ENCODE assay signal across 8 cellular contexts in the genomic region with DNA sequence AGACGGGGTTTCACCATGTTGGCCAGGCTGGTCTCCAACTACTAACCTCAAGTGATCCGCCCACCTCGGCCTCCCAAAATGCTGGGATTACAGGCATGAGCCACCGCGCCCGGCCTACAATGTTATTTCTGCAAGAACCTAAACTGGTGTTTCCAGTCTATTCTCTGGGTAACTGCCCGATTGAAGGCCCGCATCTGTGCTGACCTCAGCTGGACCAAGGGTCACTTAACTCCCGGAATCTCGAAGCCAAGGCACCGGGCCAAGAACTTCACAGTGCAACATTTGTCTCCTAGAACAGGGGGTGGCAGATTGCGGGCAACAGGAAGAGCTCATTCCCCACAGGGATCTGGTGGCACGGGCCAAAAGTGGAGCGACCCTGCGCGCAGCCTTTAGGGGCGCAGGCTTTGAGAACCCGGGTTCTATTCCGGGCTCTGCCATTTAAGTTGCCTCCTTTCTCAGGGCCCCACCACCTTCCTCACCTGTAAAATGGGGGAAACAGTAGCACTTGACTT. TPM values are rescaled to one million over a fixed set of nuclear protein-coding genes. Genes with fewer than 3 reads are reported as not detected.
DNase-seq lines count a peak whose midpoint lies in the region; ATAC-seq, FAIRE-seq and TF ChIP-seq lines count a peak whose summit lies in the region.

No MANE protein-coding gene starts in this region.

- peak overlapping the region; percentile 79 for H3K27ac Mint-ChIP-seq in activated T-helper 1 cell treated with anti-CD3 and anti-CD28 coated beads, Interleukin-12 subunit alpha, Interleukin-12 subunit beta, Interleukin-2, Interleukin-4 antibody, amounts not matched to agents 30 ng/mL and 10 ng/mL and 1 ng/mL, durations not matched to agents 14 hours and 24 hours and 36 hours
- no peak overlapping the region for H3K27ac Mint-ChIP-seq in nephron progenitor cell

- peak overlapping the region; percentile 93 for H3K4me3 Mint-ChIP-seq in activated T-helper 1 cell treated with anti-CD3 and anti-CD28 coated beads, Interleukin-12 subunit alpha, Interleukin-12 subunit beta, Interleukin-2, Interleukin-4 antibody, amounts not matched to agents 30 ng/mL and 10 ng/mL and 1 ng/mL, durations not matched to agents 14 hours and 24 hours and 36 hours
- H3K4me3 Mint-ChIP-seq in nephron progenitor cell = peak overlapping the region; percentile 88

- ATAC-seq in GM19397 (IDR thresholded peaks at IDR 0.05; ENCODE audit: unreplicated experiment) = no peak
- ATAC-seq in GM21619 (IDR thresholded peaks at IDR 0.05; ENCODE audit: unreplicated experiment) = no peak
- ATAC-seq in GM21825 (IDR thresholded peaks at IDR 0.05; ENCODE audit: unreplicated experiment) = no peak

- FAIRE-seq in frontal cortex (lab: Jason Lieb, UNC) = no peak

- TF ChIP-seq CTCF in nephron progenitor cell (IDR thresholded peaks at IDR 0.05) = no peak

- no peaks in the 10 kb centered on the region for H3K27me3 Mint-ChIP-seq in activated T-helper 1 cell treated with anti-CD3 and anti-CD28 coated beads, Interleukin-12 subunit alpha, Interleukin-12 subunit beta, Interleukin-2, Interleukin-4 antibody, amounts not matched to agents 30 ng/mL and 10 ng/mL and 1 ng/mL, durations not matched to agents 14 hours and 24 hours and 36 hours (ENCODE audit: insufficient read depth)
- H3K27me3 Mint-ChIP-seq in nephron progenitor cell (ENCODE audit: low read depth, poor library complexity) = peaks cover 6% of the 10 kb centered on the region

- H3K27ac ChIP-seq in HUES6 (ENCODE audit: low read depth, low read length) = peak overlapping the region; percentile 85; the same call in 1 of the 2 replicates

- peaks cover 9% of the 10 kb centered on the region for H3K4me1 Mint-ChIP-seq in activated T-helper 1 cell treated with anti-CD3 and anti-CD28 coated beads, Interleukin-12 subunit alpha, Interleukin-12 subunit beta, Interleukin-2, Interleukin-4 antibody, amounts not matched to agents 30 ng/mL and 10 ng/mL and 1 ng/mL, durations not matched to agents 14 hours and 24 hours and 36 hours (ENCODE audit: low read depth)
- H3K4me1 Mint-ChIP-seq in nephron progenitor cell = peaks cover 22% of the 10 kb centered on the region

- peaks cover 3% of the 10 kb centered on the region; the same call in 1 of the 2 replicates for H3K4me1 ChIP-seq in HUES6 (ENCODE audit: control insufficient read depth, insufficient read depth, low read length)

- peak overlapping the region; percentile 97 for H3K4me3 ChIP-seq in HUES6 (ENCODE audit: low read depth, low read length)

- DNase-seq in EH (ENCODE audit: low read depth) (peak; percentile 24), frontal cortex (ENCODE audit: low spot score in 2 of 2) (peak; percentile 64 to 78), nephron progenitor cell (peak; percentile 43)
- no peak for DNase-seq in activated T-helper 1 cell treated with anti-CD3 and anti-CD28 coated beads, Interleukin-12 subunit alpha, Interleukin-12 subunit beta, Interleukin-2, Interleukin-4 antibody, amounts not matched to agents 30 ng/mL and 10 ng/mL and 1 ng/mL, durations not matched to agents 14 hours and 24 hours and 36 hours (ENCODE audit: low spot score)

- no peaks in the 10 kb centered on the region for H3K9me3 ChIP-seq in HUES6 (ENCODE audit: control insufficient read depth, insufficient read depth, low read depth, low read length)

- H3K9me3 Mint-ChIP-seq in activated T-helper 1 cell treated with anti-CD3 and anti-CD28 coated beads, Interleukin-12 subunit alpha, Interleukin-12 subunit beta, Interleukin-2, Interleukin-4 antibody, amounts not matched to agents 30 ng/mL and 10 ng/mL and 1 ng/mL, durations not matched to agents 14 hours and 24 hours and 36 hours = no peaks in the 10 kb centered on the region
- peaks cover 3% of the 10 kb centered on the region for H3K9me3 Mint-ChIP-seq in nephron progenitor cell

- intact Hi-C loops in activated T-helper 1 cell treated with anti-CD3 and anti-CD28 coated beads, Interleukin-12 subunit alpha, Interleukin-12 subunit beta, Interleukin-2, Interleukin-4 antibody, amounts not matched to agents 30 ng/mL and 10 ng/mL and 1 ng/mL, durations not matched to agents 14 hours and 24 hours and 36 hours (cut with micrococcal nuclease) = loop anchor here (2.0 kb wide), 3 partner anchors 48 to 138 kb away; partner anchors contain the start of genes LLGL1, MIEF2, SMCR8 and TOP3A

- no peaks in the 10 kb centered on the region for H3K27me3 ChIP-seq in HUES6 (ENCODE audit: control insufficient read depth, insufficient read depth, low read length)

- peaks cover 6% of the 10 kb centered on the region for H3K36me3 Mint-ChIP-seq in activated T-helper 1 cell treated with anti-CD3 and anti-CD28 coated beads, Interleukin-12 subunit alpha, Interleukin-12 subunit beta, Interleukin-2, Interleukin-4 antibody, amounts not matched to agents 30 ng/mL and 10 ng/mL and 1 ng/mL, durations not matched to agents 14 hours and 24 hours and 36 hours (ENCODE audit: low read depth)
- H3K36me3 Mint-ChIP-seq in nephron progenitor cell (ENCODE audit: low read depth) = peaks cover 15% of the 10 kb centered on the region

- H3K9ac ChIP-seq in HUES6 (ENCODE audit: low read length) = peak overlapping the region; percentile 84

- peaks cover 21% of the 10 kb centered on the region for H3K36me3 ChIP-seq in HUES6 (ENCODE audit: control insufficient read depth, insufficient read depth, low read length)

RNA-seq across cellular contexts. Expression of gene SHMT1, which starts 0.8 kb away (rescaled TPM):
- total RNA-seq in activated T-helper 1 cell treated with anti-CD3 and anti-CD28 coated beads, Interleukin-12 subunit alpha, Interleukin-12 subunit beta, Interleukin-2, Interleukin-4 antibody, amounts not matched to agents 30 ng/mL and 10 ng/mL and 1 ng/mL, durations not matched to agents 14 hours and 24 hours and 36 hours = 51.5 and 56.2 TPM in 2 replicates
- 2.4 TPM for total RNA-seq in frontal cortex

RNA-seq across cellular contexts. Expression of gene EVPLL, which starts 15.0 kb away (rescaled TPM):
- total RNA-seq in activated T-helper 1 cell treated with anti-CD3 and anti-CD28 coated beads, Interleukin-12 subunit alpha, Interleukin-12 subunit beta, Interleukin-2, Interleukin-4 antibody, amounts not matched to agents 30 ng/mL and 10 ng/mL and 1 ng/mL, durations not matched to agents 14 hours and 24 hours and 36 hours = 0.17 TPM in 1 of 2 replicates, not detected in the other
- not detected for total RNA-seq in frontal cortex

RNA-seq across cellular contexts. Expression of gene SMCR8, which starts 47.5 kb away (rescaled TPM):
- 18.7 and 19.2 TPM in 2 replicates for total RNA-seq in activated T-helper 1 cell treated with anti-CD3 and anti-CD28 coated beads, Interleukin-12 subunit alpha, Interleukin-12 subunit beta, Interleukin-2, Interleukin-4 antibody, amounts not matched to agents 30 ng/mL and 10 ng/mL and 1 ng/mL, durations not matched to agents 14 hours and 24 hours and 36 hours
- total RNA-seq in frontal cortex = 10.6 TPM

RNA-seq across cellular contexts. Expression of gene TOP3A, which starts 47.8 kb away (rescaled TPM):
- 75.2 and 87.2 TPM in 2 replicates for total RNA-seq in activated T-helper 1 cell treated with anti-CD3 and anti-CD28 coated beads, Interleukin-12 subunit alpha, Interleukin-12 subunit beta, Interleukin-2, Interleukin-4 antibody, amounts not matched to agents 30 ng/mL and 10 ng/mL and 1 ng/mL, durations not matched to agents 14 hours and 24 hours and 36 hours
- total RNA-seq in frontal cortex = 36.3 TPM

Comparison
In these comparisons a context has a peak if more than half of its experiments do, and no peak if none do; other contexts are left out.
1. RNA of gene SHMT1, which starts 0.8 kb away (total RNA-seq): 51.5 to 56.2 TPM in activated T-helper 1 cell treated with anti-CD3 and anti-CD28 coated beads, Interleukin-12 subunit alpha, Interleukin-12 subunit beta, Interleukin-2, Interleukin-4 antibody, amounts not matched to agents 30 ng/mL and 10 ng/mL and 1 ng/mL, durations not matched to agents 14 hours and 24 hours and 36 hours; 2.4 TPM in frontal cortex (single experiment); every median in the first group is over 10 times any median in the second.